In genomic region chr18:35284846-35285245, GRCh38 we compare ENCODE assay signal across 19 cellular contexts.
"Had no signal": no experiment of that assay in that cellular context is flagged by ENCODE, and none has a peak within 500 bp of the region (broad histone marks: within the 10 kb centered on the region; RNA-seq: fewer than 3 reads in every experiment).

No MANE protein-coding gene starts in this region.

- DNase-seq: activated CD4-positive, alpha-beta T cell treated with anti-CD3 and anti-CD28 coated beads for 4 hours; activated CD4-positive, alpha-beta T cell treated with anti-CD3 and anti-CD28 coated beads, Interleukin-2, amount 50 U/mL, for 4 hours; activated CD8-positive, alpha-beta memory T cell treated with anti-CD3 and anti-CD28 coated beads, Interleukin-2, amount 50 U/mL, for 48 hours; activated CD8-positive, alpha-beta T cell treated with anti-CD3 and anti-CD28 coated beads, Interleukin-2, amount 10 ng/mL, durations not matched to agents 7 days and 5 days; activated naive CD4-positive, alpha-beta T cell treated with anti-CD3 and anti-CD28 coated beads, Interleukin-2, amount 50 U/mL, for 16 hours; activated naive CD8-positive, alpha-beta T cell treated with anti-CD3 and anti-CD28 coated beads, Interleukin-2, amount 10 ng/mL, durations not matched to agents 7 days and 5 days; activated T-cell treated with anti-CD3 and anti-CD28 coated beads, Interleukin-2, amount 50 U/mL, for 1 hour; adrenal gland; Kasumi-1; NCI-H1105 treated with DMSO at 0.1 percent for 48 hours; NCI-H1436 treated with DMSO at 0.1 percent for 48 hours; NCI-H187; NCI-H2081; NCI-H69; NK-92 treated with Interleukin-12 subunit alpha and Interleukin-12 subunit beta, amount 100 ng/mL, for 24 hours; OCI-M1; RPMI8226 had no signal

- ATAC-seq: activated CD4-positive, CD25-positive, alpha-beta regulatory T cell treated with anti-CD3 and anti-CD28 coated beads, Interleukin-2, amount 50 U/mL, for 24 hours; activated CD8-positive, alpha-beta T cell treated with anti-CD3 and anti-CD28 coated beads, Interleukin-2, amount 10 ng/mL, durations not matched to agents 7 days and 5 days; Panc1 had no signal
